Comparison of ENCODE assay signal across 13 cellular contexts in the genomic region with DNA sequence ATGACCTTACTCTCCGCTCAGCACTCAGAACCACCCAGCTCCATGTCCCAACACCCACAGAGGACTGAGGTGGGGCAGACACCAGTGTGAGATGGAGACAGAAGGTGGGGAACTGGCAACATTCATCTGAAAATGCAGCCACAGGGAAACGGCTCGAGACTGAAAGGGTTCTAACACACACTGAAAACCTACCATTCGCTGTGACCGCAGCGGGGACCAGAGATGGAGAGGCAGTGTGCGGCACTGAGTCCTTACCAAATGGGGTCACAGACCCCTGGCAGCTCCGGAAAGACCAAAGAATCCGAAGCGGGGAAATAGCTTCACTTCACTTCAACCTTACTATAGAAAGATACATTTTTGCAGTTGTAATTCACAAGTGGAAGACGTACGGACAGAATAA. TPM values are rescaled to one million over a fixed set of nuclear protein-coding genes. Genes with fewer than 3 reads are reported as not detected.
DNase-seq lines count a peak whose midpoint lies in the region; ATAC-seq and TF ChIP-seq lines count a peak whose summit lies in the region.
"Had no signal": no experiment of that assay in that cellular context is flagged by ENCODE, and none has a peak within 500 bp of the region (broad histone marks: within the 10 kb centered on the region; RNA-seq: fewer than 3 reads in every experiment).

No MANE protein-coding gene starts in this region.

- intact Hi-C loops in Panc1 (cut with micrococcal nuclease; ENCODE audit: unreplicated experiment) (no loop called here), dorsolateral prefrontal cortex (cut with DNase I) (no loop called here)

- ATAC-seq in Panc1: peak; percentile 6; the same call in 1 of the 2 replicates
- no peak for ATAC-seq in thoracic aorta (ENCODE audit: insufficient number of reproducible peaks, low FRiP score, low read depth)
- no peak for ATAC-seq in GM18520 (IDR thresholded peaks at IDR 0.05; ENCODE audit: unreplicated experiment)
- ATAC-seq: activated CD4-positive, CD25-positive, alpha-beta regulatory T cell treated with anti-CD3 and anti-CD28 coated beads, Interleukin-2, amount 50 U/mL, for 24 hours had no signal

- H3K4me1 ChIP-seq in Panc1 (ENCODE audit: control insufficient read depth, insufficient read depth, low read length) (peaks cover 39% of the 10 kb centered on the region), muscle layer of colon (ENCODE audit: insufficient read depth, low read length) (peaks cover 65% of the 10 kb centered on the region), thoracic aorta (ENCODE audit: control insufficient read depth in 1 of 2, low read depth in 2 of 2) (peaks cover 30 to 44% of the 10 kb centered on the region in 2 donors)

- H3K4me3 ChIP-seq in Panc1 (ENCODE audit: low read depth in 2 of 2, low read length in 2 of 2): no peak overlapping the region
- H3K4me3 ChIP-seq in dorsolateral prefrontal cortex: no peak overlapping the region
- peak overlapping the region in 1 of 2 donors; percentile 14 for H3K4me3 ChIP-seq in muscle layer of colon (ENCODE audit: low read depth in 1 of 2, low read length in 2 of 2)
- peak overlapping the region; percentile 70 for H3K4me3 ChIP-seq in thoracic aorta

- H3K27ac ChIP-seq in Panc1 (ENCODE audit: low read length): peak overlapping the region; percentile 61
- H3K27ac ChIP-seq in dorsolateral prefrontal cortex: peak overlapping the region in 43 of 59 donors; percentile 29 to 99 (median 96)
- H3K27ac ChIP-seq in muscle layer of colon (ENCODE audit: low read depth, low read length): peak overlapping the region; percentile 96
- peak overlapping the region; percentile 90 to 100 for H3K27ac ChIP-seq in thoracic aorta

- H3K9ac ChIP-seq in muscle layer of colon (ENCODE audit: low read length): peak overlapping the region; percentile 60

- POLR2A ChIA-PET in Panc1 (lab: Charles Lee): no interaction called here

- no peak for TF ChIP-seq CTCF in Panc1 (IDR thresholded peaks at IDR 0.05)
- TF ChIP-seq CTCF in dorsolateral prefrontal cortex (IDR thresholded peaks at IDR 0.05 in 54 of 56, conservative IDR thresholded peaks at IDR 0.05 in 2 of 56; ENCODE audit: low read depth in 1 of 56, partially characterized antibody in 56 of 56): no peak
- no peak for TF ChIP-seq CTCF in thoracic aorta (IDR thresholded peaks at IDR 0.05)
- TF ChIP-seq CTCF in GM13977 (IDR thresholded peaks at IDR 0.05; ENCODE audit: extremely low read depth, insufficient read depth, missing control alignments): no peak

- H3K27me3 ChIP-seq in Panc1 (ENCODE audit: control insufficient read depth, insufficient read depth, low read length) (no peaks in the 10 kb centered on the region), dorsolateral prefrontal cortex (no peaks in the 10 kb centered on the region), muscle layer of colon (ENCODE audit: control insufficient read depth in 1 of 2, insufficient read depth in 2 of 2, low read length in 2 of 2) (no peaks in the 10 kb centered on the region), thoracic aorta (replicated peaks; ENCODE audit: insufficient read depth) (no peaks in the 10 kb centered on the region)

- CTCF ChIA-PET in Panc1 (lab: Charles Lee): no interaction called here

- DNase-seq in Panc1 (ENCODE audit: low read depth, low spot score) (no peak), dorsolateral prefrontal cortex (no peak), thoracic aorta (ENCODE audit: low spot score) (no peak), dermis blood vessel endothelial cell (no peak), glomerular visceral epithelial cell (ENCODE audit: extremely low spot score) (no peak), GM13977 (ENCODE audit: low spot score) (no peak)
- DNase-seq: activated CD8-positive, alpha-beta memory T cell treated with anti-CD3 and anti-CD28 coated beads, Interleukin-2, amount 50 U/mL, for 48 hours; activated naive CD4-positive, alpha-beta T cell treated with anti-CD3 and anti-CD28 coated beads for 36 hours; NCI-H1930; NCI-H526 treated with DMSO at 0.1 percent for 48 hours had no signal

- in situ Hi-C loops in Panc1 (cut with HindIII; ENCODE audit: low pct_unique_long_range_greater_than_20kb, low sequenced_read_pairs): no loop called here
- in situ Hi-C loops in GM13977 (cut with MboI; ENCODE audit: low pct_unique_long_range_greater_than_20kb, low sequenced_read_pairs, unreplicated experiment): loop anchor here (10.0 kb wide), 1 partner anchor 48 kb away; no protein-coding TSS in a partner anchor

- H3K36me3 ChIP-seq in Panc1 (ENCODE audit: control insufficient read depth, insufficient read depth, low read length) (no peaks in the 10 kb centered on the region), muscle layer of colon (ENCODE audit: insufficient read depth, low read length) (no peaks in the 10 kb centered on the region), thoracic aorta (no peaks in the 10 kb centered on the region)

- no peaks in the 10 kb centered on the region for H3K9me3 ChIP-seq in Panc1 (ENCODE audit: control insufficient read depth, insufficient read depth, low read depth, low read length)
- H3K9me3 ChIP-seq in muscle layer of colon (ENCODE audit: low read length): no peaks in the 10 kb centered on the region
- no peaks in the 10 kb centered on the region for H3K9me3 ChIP-seq in thoracic aorta

- BruUV-seq in Panc1 (replicated peaks; lab: Mats Ljungman, UMichigan): no TSS peak

RNA-seq across cellular contexts. Expression of a gene that starts 9.6 kb away (rescaled TPM):
- total RNA-seq in Panc1 (2021; ENCODE audit: unreplicated experiment): 22.5 TPM
- polyA plus RNA-seq in Panc1 (2012; ENCODE audit: insufficient read length): 9.1 TPM
- 10 to 100 TPM; 25.3 to 45.6 (median 35.3) TPM for total RNA-seq in dorsolateral prefrontal cortex
- 10 to 100 TPM; 21.0 to 34.9 TPM for total RNA-seq in thoracic aorta
- total RNA-seq in dermis blood vessel endothelial cell: 34.8 and 35.4 TPM in 2 replicates

RNA-seq across cellular contexts. Expression of a gene that starts 9.9 kb away (rescaled TPM):
- total RNA-seq in Panc1 (2021; ENCODE audit: unreplicated experiment): 42.2 TPM
- 34.1 TPM for polyA plus RNA-seq in Panc1 (2012; ENCODE audit: insufficient read length)
- 10 to 100 TPM; 21.7 to 47.0 (median 35.6) TPM for total RNA-seq in dorsolateral prefrontal cortex
- 10 to 100 TPM in 1 of 2 donors, 1 to 10 TPM in 1; 8.0 to 17.6 TPM for total RNA-seq in thoracic aorta
- 24.7 and 26.5 TPM in 2 replicates for total RNA-seq in dermis blood vessel endothelial cell

RNA-seq across cellular contexts. Expression of a gene that starts 23.8 kb away (rescaled TPM):
- total RNA-seq in Panc1 (2021; ENCODE audit: unreplicated experiment) (22.9 TPM), dorsolateral prefrontal cortex (10 to 100 TPM in 119 of 120 experiments, 1 to 10 TPM in 1; 9.8 to 20.3 (median 14.3) TPM), thoracic aorta (10 to 100 TPM; 18.6 to 18.8 TPM), dermis blood vessel endothelial cell (5.6 and 7.5 TPM in 2 replicates)
- polyA plus RNA-seq in Panc1 (2012; ENCODE audit: insufficient read length): 23.8 TPM

RNA-seq across cellular contexts. Expression of a gene that starts 30.2 kb away (rescaled TPM):
- 436 TPM for total RNA-seq in Panc1 (2021; ENCODE audit: unreplicated experiment)
- 1,631 TPM for polyA plus RNA-seq in Panc1 (2012; ENCODE audit: insufficient read length)
- 1,000 to 10,000 TPM; 1,109 to 2,418 (median 1,592) TPM for total RNA-seq in dorsolateral prefrontal cortex
- total RNA-seq in thoracic aorta: 100 to 1,000 TPM; 109 to 159 TPM
- 2.6 and 3.2 TPM in 2 replicates for total RNA-seq in dermis blood vessel endothelial cell
